16 cellular contexts compared by ENCODE assay signal in the genomic region with DNA sequence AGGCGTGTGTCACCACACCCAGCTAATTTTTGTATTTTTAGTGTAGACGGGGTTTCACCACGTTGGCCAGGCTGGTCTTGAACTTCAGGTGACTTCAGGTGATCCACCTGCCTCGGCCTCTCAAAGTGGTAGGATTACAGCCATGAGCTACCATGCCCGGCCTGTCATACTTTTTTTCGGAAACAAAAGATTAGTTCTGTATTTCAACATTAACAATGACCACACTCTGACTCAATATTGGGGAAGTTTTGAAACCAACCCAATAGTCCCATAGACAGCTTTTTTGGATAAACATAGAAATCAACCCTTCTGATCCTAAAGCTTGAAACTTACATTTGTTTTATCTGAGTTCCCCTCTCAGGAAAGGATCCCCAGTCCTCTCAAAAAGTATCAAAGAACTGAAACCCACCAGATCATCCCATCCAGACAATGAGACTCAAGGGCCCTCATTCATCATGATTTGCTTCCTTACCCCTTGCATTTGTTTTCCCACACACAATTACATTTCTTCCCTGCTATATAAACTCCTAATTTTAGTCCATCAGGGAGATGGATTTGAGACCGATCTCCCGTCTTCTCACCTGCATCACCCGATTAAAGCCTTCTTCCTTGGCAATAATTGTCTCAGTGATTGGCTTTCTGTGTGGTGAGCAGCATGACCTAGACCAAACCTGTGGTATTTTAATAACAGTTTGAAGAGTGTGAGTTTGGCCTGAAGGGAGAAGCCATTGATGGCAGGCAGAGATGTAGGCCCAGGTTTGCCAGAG.
DNase-seq lines count a peak whose midpoint lies in the region; ATAC-seq, FAIRE-seq and TF ChIP-seq lines count a peak whose summit lies in the region.
"Had no signal": no experiment of that assay in that cellular context is flagged by ENCODE, and none has a peak within 500 bp of the region (broad histone marks: within the 10 kb centered on the region; RNA-seq: fewer than 3 reads in every experiment).

No MANE protein-coding gene starts in this region.

- H3K9me3 Mint-ChIP-seq in effector memory CD8-positive, alpha-beta T cell, result no peaks in the 10 kb centered on the region

- H3K4me3 Mint-ChIP-seq in effector memory CD8-positive, alpha-beta T cell, result no peak overlapping the region

- H3K27ac Mint-ChIP-seq in effector memory CD8-positive, alpha-beta T cell, result peak overlapping the region; percentile 38 to 72

- peak; percentile 88 for DNase-seq in CD1c-positive myeloid dendritic cell (ENCODE audit: extremely low spot score)
- DNase-seq in NOMO-1 (lab: John Stamatoyannopoulos, UW; ENCODE audit: unreplicated experiment in 2 of 2), result peak; percentile 47 to 86
- DNase-seq in effector memory CD8-positive, alpha-beta T cell, result no peak
- no peak for DNase-seq in NCI-H345 (lab: John Stamatoyannopoulos, UW)
- no peak for DNase-seq in NCI-H446 (lab: John Stamatoyannopoulos, UW)
- DNase-seq in activated CD8-positive, alpha-beta memory T cell treated with anti-CD3 and anti-CD28 coated beads, Interleukin-2, amount 50 U/mL, for 48 hours, result no peak
- DNase-seq in GM19239 (ENCODE audit: insufficient read length, low spot score), result no peak
- DNase-seq: activated T-cell treated with anti-CD3 and anti-CD28 coated beads, Interleukin-2, amount 50 U/mL, for 1 hour; brain microvascular endothelial cell; erythroblast; H7; occipital lobe; OCI-M1 had no signal

- H3K36me3 Mint-ChIP-seq in effector memory CD8-positive, alpha-beta T cell (ENCODE audit: insufficient read depth), result peaks cover 24% of the 10 kb centered on the region

- peak overlapping the region; percentile 46 to 60 for H3K4me3 ChIP-seq in neutrophil (ENCODE audit: low read depth in 1 of 2, low read length in 1 of 2)

- H3K36me3 ChIP-seq in neutrophil, result no peaks in the 10 kb centered on the region
- H3K36me3 ChIP-seq: brain microvascular endothelial cell had no signal

- H3K9me3 ChIP-seq in neutrophil, result no peaks in the 10 kb centered on the region

- no peak for ATAC-seq in effector memory CD8-positive, alpha-beta T cell (replicated peaks)

- H3K4me1 ChIP-seq in neutrophil (ENCODE audit: control insufficient read depth in 1 of 2, insufficient read depth in 1 of 2, low read depth in 1 of 2, low read length in 1 of 2), result peaks cover 84 to 86% of the 10 kb centered on the region in 2 experiments

- no peak for TF ChIP-seq CTCF in neutrophil (IDR thresholded peaks at IDR 0.05)

- H3K27ac ChIP-seq in neutrophil, result peak overlapping the region; percentile 94
- H3K27ac ChIP-seq: brain microvascular endothelial cell had no signal

- FAIRE-seq in GM19239 (lab: Jason Lieb, UNC), result no peak
- FAIRE-seq: keratinocyte, TTC549 had no signal

- H3K27me3 Mint-ChIP-seq in effector memory CD8-positive, alpha-beta T cell, result no peaks in the 10 kb centered on the region

- H3K27me3 ChIP-seq in neutrophil, result no peaks in the 10 kb centered on the region
- H3K27me3 ChIP-seq: brain microvascular endothelial cell had no signal

- H3K4me1 Mint-ChIP-seq in effector memory CD8-positive, alpha-beta T cell (ENCODE audit: low read depth in 2 of 2), result peaks cover 3% of the 10 kb centered on the region in 2 donors

Comparison
In these comparisons a context has a peak if more than half of its experiments do, and no peak if none do; other contexts are left out.
1. DNase-seq: peak in CD1c-positive myeloid dendritic cell (single experiment) and NOMO-1 (2 of 2); none in effector memory CD8-positive, alpha-beta T cell (0 of 3), NCI-H345 (single experiment), NCI-H446 (0 of 2), activated CD8-positive, alpha-beta memory T cell treated with anti-CD3 and anti-CD28 coated beads, Interleukin-2, amount 50 U/mL, for 48 hours (single experiment) and GM19239 (single experiment).